Comparison of ENCODE assay signal across 8 cellular contexts in genomic region chr1:219189021-219189824, GRCh38. TPM values are rescaled to one million over a fixed set of nuclear protein-coding genes. Genes with fewer than 3 reads are reported as not detected.
DNase-seq lines count a peak whose midpoint lies in the region; ATAC-seq and TF ChIP-seq lines count a peak whose summit lies in the region.

No MANE protein-coding gene starts in this region.

- CTCF ChIA-PET in A673 (lab: Charles Lee), result no interaction called here

- H3K4me1 ChIP-seq in A673 (ENCODE audit: insufficient read depth, low read length, poor library complexity, severe bottlenecking) (peaks cover 15% of the 10 kb centered on the region), lower lobe of right lung (peaks cover 30% of the 10 kb centered on the region)

- BruUV-seq in A673 (replicated peaks; lab: Mats Ljungman, UMichigan), result no TSS peak

- DNase-seq in A673 (ENCODE audit: low spot score) (peak; percentile 43), amniotic stem cell (lab: John Stamatoyannopoulos, UW) (peak; percentile 9), lower lobe of right lung (no peak), COLO668 (lab: John Stamatoyannopoulos, UW; ENCODE audit: unreplicated experiment) (no peak), omental fat pad (ENCODE audit: low spot score) (no peak)
- no peak for DNase-seq in stimulated activated naive CD4-positive, alpha-beta T cell treated with Interleukin-2 at 50 U/mL for 16 hours (lab: John Stamatoyannopoulos, UW)

- H3K27ac ChIP-seq in A673 (ENCODE audit: low read depth, low read length, poor library complexity, severe bottlenecking), result no peak overlapping the region
- peak overlapping the region; percentile 21 for H3K27ac ChIP-seq in lower lobe of right lung

- intact Hi-C loops in A673 (cut with micrococcal nuclease; ENCODE audit: unreplicated experiment) (no loop called here), lower lobe of right lung (cut with DNase I) (no loop called here)

- ATAC-seq in GM18909 (IDR thresholded peaks at IDR 0.05; ENCODE audit: poor library complexity, unreplicated experiment), result peak; percentile 75
- ATAC-seq in HG03095 (IDR thresholded peaks at IDR 0.05; ENCODE audit: unreplicated experiment), result peak; percentile 75
- peak in 1 of 2 donors; percentile 43 for ATAC-seq in lower lobe of right lung
- ATAC-seq in omental fat pad (ENCODE audit: low FRiP score), result no peak

- POLR2A ChIA-PET in A673 (lab: Charles Lee; ENCODE audit: low non-redundant PET), result no interaction called here

- H3K4me3 ChIP-seq in A673 (ENCODE audit: low read depth, low read length, poor library complexity, severe bottlenecking), result no peak overlapping the region
- H3K4me3 ChIP-seq in lower lobe of right lung, result no peak overlapping the region

- H3K36me3 ChIP-seq in A673 (ENCODE audit: insufficient read depth, low read length, poor library complexity, severe bottlenecking) (no peaks in the 10 kb centered on the region), lower lobe of right lung (no peaks in the 10 kb centered on the region)

- TF ChIP-seq CTCF in A673 (conservative IDR thresholded peaks at IDR 0.05; ENCODE audit: low read depth, low read length) (no peak), lower lobe of right lung (IDR thresholded peaks at IDR 0.05) (no peak), omental fat pad (IDR thresholded peaks at IDR 0.05) (no peak)

- H3K27me3 ChIP-seq in A673 (replicated peaks; ENCODE audit: insufficient read depth, low read depth, low read length, poor library complexity) (no peaks in the 10 kb centered on the region), lower lobe of right lung (ENCODE audit: low read depth) (no peaks in the 10 kb centered on the region)

- H3K9me3 ChIP-seq in A673 (ENCODE audit: low read depth, low read length, poor library complexity, severe bottlenecking) (peaks cover 9% of the 10 kb centered on the region), lower lobe of right lung (no peaks in the 10 kb centered on the region)

RNA-seq across cellular contexts. Expression of gene LYPLAL1, which starts 15.5 kb away (rescaled TPM):
- total RNA-seq in A673 (2021), result 15.3 and 17.2 TPM in 2 replicates
- 41.6 TPM for total RNA-seq in lower lobe of right lung
- 10 to 100 TPM in 3 of 4 donors, 1 to 10 TPM in 1; 7.2 to 26.6 (median 20.6) TPM for total RNA-seq in omental fat pad

Comparison
In these comparisons a context has a peak if more than half of its experiments do, and no peak if none do; other contexts are left out.
1. DNase-seq: peak in A673 (single experiment) and amniotic stem cell (single experiment); none in lower lobe of right lung (single experiment), COLO668 (single experiment), omental fat pad (single experiment) and stimulated activated naive CD4-positive, alpha-beta T cell treated with Interleukin-2 at 50 U/mL for 16 hours (single experiment).